In the genomic region with DNA sequence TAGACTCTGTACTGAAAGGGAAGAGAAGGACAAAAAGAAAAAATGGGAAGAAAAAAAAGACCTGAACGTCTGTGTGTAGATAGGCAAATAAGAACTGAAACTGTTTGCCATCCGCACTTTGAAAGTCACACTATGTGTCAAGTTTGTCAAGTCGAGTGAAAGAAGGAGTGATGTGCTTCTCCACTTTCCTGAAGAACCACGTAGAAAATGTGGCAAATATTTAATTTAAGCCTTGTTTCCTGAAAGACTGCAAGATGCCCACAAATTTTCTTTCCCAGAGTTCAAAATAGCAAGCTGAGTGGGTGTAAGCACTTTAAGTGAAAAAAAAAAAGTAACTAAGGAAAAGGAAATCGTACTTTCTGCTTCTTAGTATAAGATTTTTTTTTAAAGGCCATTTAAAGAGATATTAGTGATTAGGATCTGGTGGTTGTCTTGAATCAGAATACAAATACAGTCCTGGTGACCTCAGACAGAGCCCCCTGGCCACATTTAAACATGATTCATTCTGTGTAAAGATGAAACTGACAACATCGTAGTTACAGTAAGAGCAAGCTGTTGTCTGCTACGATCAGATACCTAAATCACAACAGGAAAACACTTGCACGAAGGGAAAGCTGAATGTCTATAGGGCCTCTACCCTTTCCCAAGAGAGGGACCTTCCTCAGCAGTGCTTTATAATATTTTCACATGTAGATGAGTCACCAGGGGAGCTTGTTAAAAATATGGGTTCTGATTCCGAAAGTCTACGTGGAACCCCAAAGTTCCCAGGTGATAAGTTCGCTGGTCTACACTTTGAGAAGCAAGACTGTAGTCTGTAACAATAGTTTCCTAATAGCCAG, we compare ENCODE assay signal across 8 cellular contexts.
DNase-seq lines count a peak whose midpoint lies in the region; ATAC-seq lines count a peak whose summit lies in the region.

No MANE protein-coding gene starts in this region.

- peak overlapping the region; percentile 67 for H3K4me3 Mint-ChIP-seq in activated CD4-positive, alpha-beta memory T cell treated with anti-CD3 and anti-CD28 coated beads for 36 hours

- POLR2A ChIA-PET in activated CD4-positive, alpha-beta memory T cell treated with anti-CD3 and anti-CD28 coated beads for 36 hours (lab: Charles Lee), result interaction anchor here (0.7 to 3.9 kb wide), 24 partner anchors 8 to 618 kb away, joined by 3 to 34 read pairs (median 4); a partner anchor contains a TSS

- peak overlapping the region; percentile 91 for H3K4me2 ChIP-seq in BLaER1

- peak; percentile 65 for DNase-seq in activated CD4-positive, alpha-beta memory T cell treated with anti-CD3 and anti-CD28 coated beads for 36 hours
- DNase-seq in inferior parietal cortex (ENCODE audit: extremely low spot score) (peak; percentile 52), HuH-7 (ENCODE audit: low spot score) (no peak), DMS153 treated with DMSO at 0.1 percent for 48 hours (lab: John Stamatoyannopoulos, UW; ENCODE audit: unreplicated experiment) (no peak), NCI-H1048 (lab: John Stamatoyannopoulos, UW) (no peak)

- peaks cover 85% of the 10 kb centered on the region for H4K20me1 ChIP-seq in BLaER1

- ATAC-seq in GM19043 (IDR thresholded peaks at IDR 0.05; ENCODE audit: low read depth, unreplicated experiment) (peak; percentile 56), HG03175 (IDR thresholded peaks at IDR 0.05; ENCODE audit: unreplicated experiment) (peak; percentile 66)

- intact Hi-C loops in activated CD4-positive, alpha-beta memory T cell treated with anti-CD3 and anti-CD28 coated beads for 36 hours (cut with micrococcal nuclease), result loop anchor here (1.0 to 5.0 kb wide), 8 partner anchors 9 to 71 kb away; no protein-coding TSS in a partner anchor

- peaks cover 94% of the 10 kb centered on the region for H3K4me1 Mint-ChIP-seq in activated CD4-positive, alpha-beta memory T cell treated with anti-CD3 and anti-CD28 coated beads for 36 hours (ENCODE audit: low read depth)

- H3K9me3 ChIP-seq in BLaER1, result no peaks in the 10 kb centered on the region

- H3K27me3 ChIP-seq in BLaER1, result no peaks in the 10 kb centered on the region

- no peak overlapping the region for H3K9ac ChIP-seq in BLaER1

- CTCF ChIA-PET in activated CD4-positive, alpha-beta memory T cell treated with anti-CD3 and anti-CD28 coated beads for 36 hours (lab: Charles Lee), result interaction anchor here (0.8 to 3.0 kb wide), 14 partner anchors 9 to 184 kb away, joined by 3 to 10 read pairs (median 4); no protein-coding TSS in a partner anchor

- peak overlapping the region; percentile 28; the same call in 1 of the 2 replicates for H3K27ac ChIP-seq in BLaER1

- no peaks in the 10 kb centered on the region for H3K9me3 Mint-ChIP-seq in activated CD4-positive, alpha-beta memory T cell treated with anti-CD3 and anti-CD28 coated beads for 36 hours

- H3K4me3 ChIP-seq in BLaER1, result no peak overlapping the region

- H3K36me3 ChIP-seq in BLaER1, result no peaks in the 10 kb centered on the region

- H3K36me3 Mint-ChIP-seq in activated CD4-positive, alpha-beta memory T cell treated with anti-CD3 and anti-CD28 coated beads for 36 hours, result peaks cover 2% of the 10 kb centered on the region

- H3K27ac Mint-ChIP-seq in activated CD4-positive, alpha-beta memory T cell treated with anti-CD3 and anti-CD28 coated beads for 36 hours, result peak overlapping the region; percentile 88

- H3K4me1 ChIP-seq in BLaER1, result peaks cover 64% of the 10 kb centered on the region

- no peaks in the 10 kb centered on the region for H3K27me3 Mint-ChIP-seq in activated CD4-positive, alpha-beta memory T cell treated with anti-CD3 and anti-CD28 coated beads for 36 hours

Comparison
In these comparisons a context has a peak if more than half of its experiments do, and no peak if none do; other contexts are left out.
1. DNase-seq: peak in activated CD4-positive, alpha-beta memory T cell treated with anti-CD3 and anti-CD28 coated beads for 36 hours (single experiment) and inferior parietal cortex (single experiment); none in HuH-7 (single experiment), DMS153 treated with DMSO at 0.1 percent for 48 hours (single experiment) and NCI-H1048 (single experiment).